ENCODE assay signal across 27 cellular contexts in the genomic region with DNA sequence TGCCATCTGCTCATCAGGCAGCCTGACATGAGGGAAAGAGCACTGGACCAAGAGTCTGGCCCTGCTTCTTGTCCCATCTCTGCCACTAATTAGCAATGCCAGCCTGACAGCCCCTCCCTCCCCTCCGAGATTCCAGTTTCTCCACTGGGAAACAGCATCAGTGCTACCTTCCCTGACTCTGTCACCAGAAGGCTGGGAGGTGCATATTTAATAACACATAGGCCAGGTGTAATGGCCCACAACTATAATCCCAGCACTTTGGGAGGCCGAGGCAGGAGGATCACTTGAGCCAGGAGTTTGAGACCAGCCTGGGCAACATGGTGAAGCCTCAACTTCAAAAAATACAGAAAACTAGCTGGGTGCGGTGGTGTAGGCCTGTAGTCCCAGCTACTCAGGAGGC.
"Had no signal": no experiment of that assay in that cellular context is flagged by ENCODE, and none has a peak within 500 bp of the region (broad histone marks: within the 10 kb centered on the region; RNA-seq: fewer than 3 reads in every experiment).

No MANE protein-coding gene starts in this region.

- H3K9me3 ChIP-seq: colonic mucosa, esophagus muscularis mucosa, esophagus squamous epithelium, gastrocnemius medialis, gastroesophageal sphincter, heart left ventricle, heart right ventricle had no signal

- H3K27ac Mint-ChIP-seq: dendritic cell treated with granulocyte-macrophage colony-stimulating factor and Interleukin-4, amounts not matched to agents 40 ng/mL and 50 ng/mL, for 4 days; effector memory CD8-positive, alpha-beta T cell; endodermal cell had no signal

- H3K36me3 ChIP-seq: colonic mucosa, esophagus muscularis mucosa, esophagus squamous epithelium, gastrocnemius medialis, gastroesophageal sphincter, heart left ventricle, heart right ventricle had no signal

- FAIRE-seq: colon, endometrium, endothelial cell of umbilical vein, frontal cortex had no signal

- H3K27ac ChIP-seq: colonic mucosa, coronary artery, dorsolateral prefrontal cortex, epithelial cell of prostate, esophagus muscularis mucosa, esophagus squamous epithelium, foreskin keratinocyte, gastrocnemius medialis, gastroesophageal sphincter, heart left ventricle, heart right ventricle had no signal

- H3K9me3 Mint-ChIP-seq: dendritic cell treated with granulocyte-macrophage colony-stimulating factor and Interleukin-4, amounts not matched to agents 40 ng/mL and 50 ng/mL, for 4 days; effector memory CD8-positive, alpha-beta T cell; endodermal cell had no signal

- H3K27me3 ChIP-seq: colonic mucosa had no signal

- H3K4me1 ChIP-seq: colonic mucosa, esophagus muscularis mucosa, foreskin keratinocyte, gastrocnemius medialis, gastroesophageal sphincter had no signal

- H3K4me3 Mint-ChIP-seq: dendritic cell treated with granulocyte-macrophage colony-stimulating factor and Interleukin-4, amounts not matched to agents 40 ng/mL and 50 ng/mL, for 4 days; effector memory CD8-positive, alpha-beta T cell; endodermal cell had no signal

- H3K4me3 ChIP-seq: colonic mucosa, coronary artery, dorsolateral prefrontal cortex, esophagus muscularis mucosa, esophagus squamous epithelium, gastrocnemius medialis, gastroesophageal sphincter, heart left ventricle, heart right ventricle had no signal

- DNase-seq: colonic mucosa; cortex of kidney; dermis blood vessel endothelial cell; dorsolateral prefrontal cortex; effector CD4-positive, alpha-beta T cell; effector CD8-positive, alpha-beta T cell; effector memory CD4-positive, alpha-beta T cell; effector memory CD8-positive, alpha-beta T cell; endodermal cell; erythroblast; esophagus squamous epithelium; foreskin keratinocyte; foreskin melanocyte; gastrocnemius medialis; glutamatergic neuron; head of caudate nucleus; heart left ventricle; heart right ventricle had no signal
